Comparison of ENCODE assay signal across 26 cellular contexts in the genomic region with DNA sequence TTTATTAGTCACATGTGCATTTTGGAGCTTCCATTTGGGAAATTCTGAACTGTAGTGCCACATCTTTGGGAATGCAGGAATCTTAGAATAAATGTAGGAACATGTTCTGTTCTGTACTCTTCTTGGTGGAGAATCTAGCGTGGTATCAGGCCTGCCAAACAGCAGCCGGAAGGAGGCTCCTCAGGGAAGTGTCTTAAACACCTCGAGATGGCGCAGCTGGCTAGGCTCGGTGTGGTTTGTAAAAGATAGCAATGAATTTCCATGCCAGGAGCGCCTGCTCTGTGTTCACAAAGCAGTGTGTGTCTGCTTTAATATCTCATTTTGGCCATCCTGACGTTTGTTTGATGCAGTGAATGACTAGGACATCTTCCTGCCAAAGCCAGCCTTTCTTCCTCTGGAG.
"Had no signal": no experiment of that assay in that cellular context is flagged by ENCODE, and none has a peak within 500 bp of the region (broad histone marks: within the 10 kb centered on the region; RNA-seq: fewer than 3 reads in every experiment).

No MANE protein-coding gene starts in this region.

- H3K27ac Mint-ChIP-seq: stimulated activated memory B cell treated with anti-CD40 and anti-IgM and Interleukin-4, amounts not matched to agents 10 μg/mL and 1 μg/mL and 100 μg/mL, for 72 hours had no signal

- H3K79me2 ChIP-seq: hepatocyte had no signal

- DNase-seq: dermis blood vessel endothelial cell; effector memory CD8-positive, alpha-beta T cell; erythroblast; gastrocnemius medialis; heart left ventricle; left cardiac atrium; left lung; mammary epithelial cell; mesendoderm; midbrain; naive thymus-derived CD8-positive, alpha-beta T cell; psoas muscle; right cardiac atrium; spleen; stimulated activated CD4-positive, alpha-beta T cell treated with anti-CD3 and anti-CD28 coated beads, Interleukin-4, amount 100 ng/mL, for 4 hours; stimulated activated naive CD8-positive, alpha-beta T cell treated with anti-CD3 and anti-CD28 coated beads, Interleukin-15, Interleukin-2, amounts not matched to agents 100 U/mL and 50 U/mL, for 24 hours; substantia nigra; testis; tibial artery; upper lobe of right lung; uterus had no signal

- H3K4me1 ChIP-seq: left lung, tibial artery, upper lobe of right lung, uterus had no signal

- H3K27me3 Mint-ChIP-seq: effector memory CD8-positive, alpha-beta T cell; naive thymus-derived CD8-positive, alpha-beta T cell; stimulated activated memory B cell treated with anti-CD40 and anti-IgM and Interleukin-4, amounts not matched to agents 10 μg/mL and 1 μg/mL and 100 μg/mL, for 72 hours had no signal

- H3K4me2 ChIP-seq: hepatocyte had no signal

- H3K4me3 ChIP-seq: coronary artery, gastrocnemius medialis, heart left ventricle, hepatocyte, left lung, psoas muscle, skin epidermis, spleen, testis, tibial artery, upper lobe of right lung, uterus had no signal

- H3K4me1 Mint-ChIP-seq: stimulated activated memory B cell treated with anti-CD40 and anti-IgM and Interleukin-4, amounts not matched to agents 10 μg/mL and 1 μg/mL and 100 μg/mL, for 72 hours had no signal

- H3K9me3 Mint-ChIP-seq: effector memory CD8-positive, alpha-beta T cell; naive thymus-derived CD8-positive, alpha-beta T cell; neural crest cell; stimulated activated memory B cell treated with anti-CD40 and anti-IgM and Interleukin-4, amounts not matched to agents 10 μg/mL and 1 μg/mL and 100 μg/mL, for 72 hours had no signal

- H3K27ac ChIP-seq: coronary artery, heart left ventricle, hepatocyte, left lung, psoas muscle, spleen, testis, tibial artery, upper lobe of right lung, uterus had no signal

- H2AFZ ChIP-seq: hepatocyte had no signal

- H3K4me3 Mint-ChIP-seq: effector memory CD8-positive, alpha-beta T cell; naive thymus-derived CD8-positive, alpha-beta T cell; neural crest cell; stimulated activated memory B cell treated with anti-CD40 and anti-IgM and Interleukin-4, amounts not matched to agents 10 μg/mL and 1 μg/mL and 100 μg/mL, for 72 hours had no signal

- H3K36me3 ChIP-seq: uterus had no signal

- H3K9me3 ChIP-seq: gastrocnemius medialis, heart left ventricle, left lung, psoas muscle, spleen, testis, tibial artery, upper lobe of right lung, uterus had no signal

- H3K27me3 ChIP-seq: gastrocnemius medialis, heart left ventricle, hepatocyte, left lung, spleen, testis, tibial artery, upper lobe of right lung, uterus had no signal

- ATAC-seq: effector memory CD8-positive, alpha-beta T cell; gastrocnemius medialis; heart left ventricle; left cardiac atrium; left lung; naive thymus-derived CD8-positive, alpha-beta T cell; psoas muscle; right cardiac atrium; stimulated activated memory B cell treated with anti-CD40 and anti-IgM and Interleukin-4, amounts not matched to agents 10 μg/mL and 1 μg/mL and 100 μg/mL, for 72 hours; stimulated activated naive CD8-positive, alpha-beta T cell treated with anti-CD3 and anti-CD28 coated beads, Interleukin-15, Interleukin-2, amounts not matched to agents 100 U/mL and 50 U/mL, for 24 hours; upper lobe of right lung had no signal
